In the genomic region with DNA sequence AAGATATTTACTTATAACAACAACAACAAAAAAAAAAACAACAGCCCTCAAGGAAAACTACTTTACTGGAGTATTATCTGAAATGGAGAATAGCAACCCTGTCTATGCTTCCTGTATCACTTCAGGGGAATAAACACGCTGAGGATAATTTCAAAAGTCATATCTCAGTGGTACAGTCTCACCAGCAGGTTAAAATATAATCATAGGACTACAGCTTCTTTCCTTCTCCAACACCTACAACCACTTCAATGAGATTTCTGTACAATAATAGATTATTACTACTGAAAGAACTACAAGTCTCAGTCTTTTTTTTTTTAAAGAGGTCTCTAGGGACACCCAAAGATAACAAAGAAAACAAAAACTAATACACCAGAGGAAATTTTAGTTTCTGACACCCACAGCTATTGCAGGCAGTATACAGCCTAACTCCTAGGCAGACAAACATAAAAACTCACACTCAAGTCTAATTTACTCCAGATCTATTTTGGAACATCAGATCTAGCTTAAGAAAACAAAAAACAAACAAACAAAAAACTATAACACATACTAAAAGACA, we compare ENCODE assay signal across 27 cellular contexts.
"Had no signal": no experiment of that assay in that cellular context is flagged by ENCODE, and none has a peak within 500 bp of the region (broad histone marks: within the 10 kb centered on the region; RNA-seq: fewer than 3 reads in every experiment).

No MANE protein-coding gene starts in this region.

- H3K27ac ChIP-seq: ascending aorta, breast epithelium, cardiac muscle cell, colonic mucosa, epithelial cell of prostate, esophagus squamous epithelium had no signal

- H3K4me3 ChIP-seq: ascending aorta, breast epithelium, cardiac muscle cell, colonic mucosa, esophagus squamous epithelium had no signal

- H3K4me1 ChIP-seq: ascending aorta, breast epithelium, colonic mucosa, esophagus squamous epithelium had no signal

- DNase-seq: activated CD4-positive, alpha-beta memory T cell treated with anti-CD3 and anti-CD28 coated beads for 36 hours; activated CD4-positive, alpha-beta T cell treated with anti-CD3 and anti-CD28 coated beads for 36 hours; activated CD4-positive, alpha-beta T cell treated with anti-CD3 and anti-CD28 coated beads, Interleukin-2, amount 10 ng/mL, durations not matched to agents 24 days and 14 days; activated CD4-positive, CD25-positive, alpha-beta regulatory T cell; activated CD4-positive, CD25-positive, alpha-beta regulatory T cell treated with anti-CD3 and anti-CD28 coated beads, Interleukin-2, amount 50 U/mL, for 72 hours; activated CD8-positive, alpha-beta memory T cell treated with anti-CD3 and anti-CD28 coated beads, Interleukin-2, amount 10 ng/mL, durations not matched to agents 7 days and 5 days; activated CD8-positive, alpha-beta memory T cell treated with anti-CD3 and anti-CD28 coated beads, Interleukin-2, amount 50 U/mL, for 4 hours; activated CD8-positive, alpha-beta T cell treated with anti-CD3 and anti-CD28 coated beads, Interleukin-2, amount 10 ng/mL, durations not matched to agents 7 days and 5 days; activated gamma-delta T cell; activated naive CD4-positive, alpha-beta T cell; activated naive CD4-positive, alpha-beta T cell treated with anti-CD3 and anti-CD28 coated beads, Interleukin-2, amount 10 ng/mL, durations not matched to agents 7 days and 5 days; activated naive CD8-positive, alpha-beta T cell treated with anti-CD3 and anti-CD28 coated beads, Interleukin-2, amount 10 ng/mL, durations not matched to agents 7 days and 5 days; activated T-cell treated with anti-CD3 and anti-CD28 coated beads, Interleukin-2, amount 50 U/mL, for 1 hour; activated T-cell treated with anti-CD3 and anti-CD28 coated beads, Interleukin-2, amount 50 U/mL, for 48 hours; central memory CD4-positive, alpha-beta T cell; cerebellar nuclear complex; colonic mucosa; effector CD8-positive, alpha-beta T cell; esophagus squamous epithelium; head of caudate nucleus; hypothalamus; T-helper 9 cell had no signal

- H3K27me3 ChIP-seq: ascending aorta, breast epithelium, cardiac muscle cell, colonic mucosa, esophagus squamous epithelium had no signal

- H3K36me3 ChIP-seq: ascending aorta, breast epithelium, cardiac muscle cell, colonic mucosa, esophagus squamous epithelium had no signal

- ATAC-seq: activated CD4-positive, alpha-beta T cell treated with anti-CD3 and anti-CD28 coated beads for 36 hours; activated CD8-positive, alpha-beta memory T cell treated with anti-CD3 and anti-CD28 coated beads, Interleukin-2, amount 10 ng/mL, durations not matched to agents 7 days and 5 days; activated CD8-positive, alpha-beta T cell treated with anti-CD3 and anti-CD28 coated beads, Interleukin-2, amount 10 ng/mL, durations not matched to agents 7 days and 5 days; activated naive CD4-positive, alpha-beta T cell treated with anti-CD3 and anti-CD28 coated beads, Interleukin-2, amount 50 U/mL, for 72 hours had no signal

- H3K9me3 ChIP-seq: ascending aorta, breast epithelium, colonic mucosa, esophagus squamous epithelium had no signal
